12 cellular contexts compared by ENCODE assay signal in the genomic region with DNA sequence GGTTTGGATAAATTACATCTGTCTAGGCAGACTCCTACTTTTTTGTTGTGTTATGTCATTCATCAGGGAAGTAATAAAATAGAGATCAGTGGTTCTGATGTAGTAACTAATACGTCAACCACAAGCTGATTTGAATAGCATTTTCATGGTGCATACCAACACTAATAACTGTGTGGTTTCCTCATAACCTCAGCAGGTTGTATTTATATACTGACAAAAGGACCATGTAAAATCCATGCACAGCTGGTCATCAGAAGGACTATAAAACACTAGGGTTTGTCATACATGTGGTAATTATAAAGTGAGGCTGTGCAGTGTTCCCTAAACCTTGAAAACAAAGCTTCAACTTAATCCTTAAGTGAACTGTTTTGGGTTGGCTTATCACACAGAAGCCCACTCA.
DNase-seq lines count a peak whose midpoint lies in the region; ATAC-seq and TF ChIP-seq lines count a peak whose summit lies in the region.
"Had no signal": no experiment of that assay in that cellular context is flagged by ENCODE, and none has a peak within 500 bp of the region (broad histone marks: within the 10 kb centered on the region; RNA-seq: fewer than 3 reads in every experiment).

No MANE protein-coding gene starts in this region.

- no peak for TF ChIP-seq RAD21 in IMR-90 (IDR thresholded peaks at IDR 0.05; ENCODE audit: low read length)

- no peak overlapping the region for H2BK12ac ChIP-seq in neuronal stem cell (ENCODE audit: low read length)

- TF ChIP-seq POLR2A in IMR-90 (IDR thresholded peaks at IDR 0.05; ENCODE audit: low read depth, low read length) (no peak), vagina (IDR thresholded peaks at IDR 0.05) (no peak), sigmoid colon (IDR thresholded peaks at IDR 0.05) (no peak)

- in situ Hi-C loops in IMR-90 (cut with MboI; ENCODE audit: low sequenced_read_pairs): no loop called here

- no TSS peak for BruUV-seq in IMR-90 (replicated peaks; lab: Mats Ljungman, UMichigan)

- H2AK5ac ChIP-seq in IMR-90 (ENCODE audit: low read depth, low read length) (no peak overlapping the region), neuronal stem cell (ENCODE audit: low read depth, low read length) (no peak overlapping the region)

- POLR2A ChIA-PET in IMR-90 (lab: Charles Lee; ENCODE audit: unreplicated experiment): no interaction called here

- H2BK20ac ChIP-seq in IMR-90 (ENCODE audit: low read depth, low read length): 0 out of 2 replicates have a peak overlapping the region, but pooled peaks have one; percentile 9

- dilution Hi-C loops in IMR-90 (cut with HindIII; ENCODE audit: low sequenced_read_pairs, unreplicated experiment): no loop called here

- no peak overlapping the region; the same call in 1 of the 2 replicates for H3K18ac ChIP-seq in IMR-90 (ENCODE audit: low read depth, low read length)
- H3K18ac ChIP-seq in neuronal stem cell (ENCODE audit: low read length): no peak overlapping the region

- H3K9me3 ChIP-seq in IMR-90 (ENCODE audit: control insufficient read depth, insufficient read depth, low read length) (no peaks in the 10 kb centered on the region), neuronal stem cell (replicated peaks in 1 of 2; ENCODE audit: control insufficient read depth in 2 of 2, insufficient read depth in 1 of 2, low read depth in 1 of 2, low read length in 2 of 2) (no peaks in the 10 kb centered on the region), vagina (no peaks in the 10 kb centered on the region), sigmoid colon (no peaks in the 10 kb centered on the region)
- H3K9me3 ChIP-seq: right lobe of liver had no signal

- no peaks in the 10 kb centered on the region for H3K27me3 Mint-ChIP-seq in activated naive CD8-positive, alpha-beta T cell treated with anti-CD3 and anti-CD28 coated beads for 36 hours

- H2BK5ac ChIP-seq in IMR-90 (ENCODE audit: low read depth, low read length, poor library complexity, severe bottlenecking): no peak overlapping the region
- H2BK5ac ChIP-seq in neuronal stem cell (ENCODE audit: low read length): no peak overlapping the region

- TF ChIP-seq EP300 in sigmoid colon (IDR thresholded peaks at IDR 0.05): no peak

- H3K9me1 ChIP-seq in IMR-90 (ENCODE audit: insufficient read depth, low read length): no peaks in the 10 kb centered on the region

- H3K9ac ChIP-seq in IMR-90 (ENCODE audit: low read depth, low read length) (no peak overlapping the region), neuronal stem cell (ENCODE audit: low read depth, low read length, poor library complexity) (no peak overlapping the region)

- H4K91ac ChIP-seq in IMR-90 (ENCODE audit: insufficient read depth, low read depth, low read length): no peak overlapping the region
- no peak overlapping the region for H4K91ac ChIP-seq in neuronal stem cell (ENCODE audit: low read depth, low read length, poor library complexity)

- H3K14ac ChIP-seq in IMR-90 (replicated peaks; ENCODE audit: low read depth, low read length) (no peak overlapping the region), neuronal stem cell (ENCODE audit: low read length) (no peak overlapping the region)

- no peaks in the 10 kb centered on the region for H3K36me3 Mint-ChIP-seq in activated naive CD8-positive, alpha-beta T cell treated with anti-CD3 and anti-CD28 coated beads for 36 hours

- H3K4me3 ChIP-seq in IMR-90 (ENCODE audit: insufficient read depth, low read depth, low read length): no peak overlapping the region
- H3K4me3 ChIP-seq in choroid plexus epithelial cell (ENCODE audit: low read depth, low read length): no peak overlapping the region
- H3K4me3 ChIP-seq in neuronal stem cell (ENCODE audit: low read length in 2 of 2): no peak overlapping the region
- H3K4me3 ChIP-seq in vagina: no peak overlapping the region
- H3K4me3 ChIP-seq in sigmoid colon: no peak overlapping the region
- H3K4me3 ChIP-seq: right lobe of liver had no signal

- peaks cover 2% of the 10 kb centered on the region for H3K9me3 Mint-ChIP-seq in activated naive CD8-positive, alpha-beta T cell treated with anti-CD3 and anti-CD28 coated beads for 36 hours

- H3K23ac ChIP-seq in IMR-90 (ENCODE audit: low read depth, low read length): no peak overlapping the region; the same call in 1 of the 2 replicates
- H3K23ac ChIP-seq in neuronal stem cell (ENCODE audit: low read depth, low read length, poor library complexity): no peak overlapping the region

- H3K4me1 ChIP-seq in IMR-90 (ENCODE audit: control insufficient read depth, insufficient read depth, low read length): 0 out of 2 replicates have a peak, but pooled peaks cover 4% of the 10 kb centered on the region
- H3K4me1 ChIP-seq in neuronal stem cell (ENCODE audit: control insufficient read depth in 2 of 2, insufficient read depth in 1 of 2, low read depth in 1 of 2, low read length in 2 of 2): peaks cover 5 to 20% of the 10 kb centered on the region in 2 donors
- H3K4me1 ChIP-seq in vagina: no peaks in the 10 kb centered on the region
- peaks cover 0 to 30% (median 13%) of the 10 kb centered on the region in 4 donors for H3K4me1 ChIP-seq in sigmoid colon
- H3K4me1 ChIP-seq: right lobe of liver had no signal

- ATAC-seq in IMR-90 (ENCODE audit: low read depth) (no peak), HG03139 (IDR thresholded peaks at IDR 0.05; ENCODE audit: unreplicated experiment) (no peak)
- ATAC-seq: right lobe of liver had no signal

- H3K27ac Mint-ChIP-seq in activated naive CD8-positive, alpha-beta T cell treated with anti-CD3 and anti-CD28 coated beads for 36 hours: no peak overlapping the region

- H3K36me3 ChIP-seq in IMR-90 (ENCODE audit: control insufficient read depth, insufficient read depth, low read length) (no peaks in the 10 kb centered on the region), neuronal stem cell (replicated peaks in 1 of 2; ENCODE audit: control insufficient read depth in 2 of 2, insufficient read depth in 2 of 2, low read length in 2 of 2) (no peaks in the 10 kb centered on the region), vagina (no peaks in the 10 kb centered on the region), sigmoid colon (no peaks in the 10 kb centered on the region)
- H3K36me3 ChIP-seq: right lobe of liver had no signal

- H3K4me2 ChIP-seq in IMR-90 (ENCODE audit: low read depth, low read length) (no peak overlapping the region), neuronal stem cell (ENCODE audit: insufficient read depth, low read length, poor library complexity, severe bottlenecking) (no peak overlapping the region)

- no peak overlapping the region for H3K27ac ChIP-seq in IMR-90 (ENCODE audit: insufficient read depth, low read length)
- H3K27ac ChIP-seq in neuronal stem cell (replicated peaks; ENCODE audit: low read length): no peak overlapping the region
- H3K27ac ChIP-seq in vagina: no peak overlapping the region
- H3K27ac ChIP-seq in sigmoid colon: peak overlapping the region in 2 of 4 donors; percentile 54 to 61
- H3K27ac ChIP-seq: right lobe of liver had no signal

- H3K79me1 ChIP-seq in IMR-90 (ENCODE audit: low read depth in 1 of 2, low read length in 2 of 2): no peaks in the 10 kb centered on the region
- H3K79me1 ChIP-seq in neuronal stem cell (ENCODE audit: low read depth, low read length): no peaks in the 10 kb centered on the region

- H4K5ac ChIP-seq in IMR-90 (ENCODE audit: low read depth, low read length): no peak overlapping the region

- H3K4me1 Mint-ChIP-seq in activated naive CD8-positive, alpha-beta T cell treated with anti-CD3 and anti-CD28 coated beads for 36 hours: no peaks in the 10 kb centered on the region

- DNase-seq in EL (peak; percentile 66), IMR-90 (peak; percentile 80), choroid plexus epithelial cell (ENCODE audit: low read depth) (peak; percentile 55), neuronal stem cell (ENCODE audit: low spot score) (no peak), vagina (ENCODE audit: extremely low spot score in 2 of 2) (no peak), sigmoid colon (no peak)
- DNase-seq in activated naive CD8-positive, alpha-beta T cell treated with anti-CD3 and anti-CD28 coated beads for 36 hours: no peak
- DNase-seq: activated CD4-positive, alpha-beta T cell treated with anti-CD3 and anti-CD28 coated beads, Interleukin-2, amount 50 U/mL, for 4 hours; Calu3; NCI-H1694 treated with DMSO at 0.1 percent for 48 hours; right lobe of liver had no signal

- H3K4ac ChIP-seq in IMR-90 (ENCODE audit: low read depth, low read length) (no peak overlapping the region; the same call in 1 of the 2 replicates), neuronal stem cell (ENCODE audit: low read length) (no peak overlapping the region)

- CTCF ChIA-PET in IMR-90 (lab: Yijun Ruan, JAX): interaction anchor here (0.7 kb wide), 1 partner anchor 26 kb away, joined by 3 read pairs; no protein-coding TSS in a partner anchor

- no peak overlapping the region for H4K8ac ChIP-seq in IMR-90 (ENCODE audit: low read depth in 2 of 2, low read length in 2 of 2)
- H4K8ac ChIP-seq in neuronal stem cell (ENCODE audit: low read depth, low read length): no peak overlapping the region

- TF ChIP-seq CTCF in IMR-90 (conservative IDR thresholded peaks at IDR 0.05; ENCODE audit: low read depth, low read length): no peak
- TF ChIP-seq CTCF in choroid plexus epithelial cell (conservative IDR thresholded peaks at IDR 0.05; ENCODE audit: low read depth, low read length): no peak
- no peak for TF ChIP-seq CTCF in vagina (IDR thresholded peaks at IDR 0.05)
- TF ChIP-seq CTCF in sigmoid colon (IDR thresholded peaks at IDR 0.05): no peak

- no peak overlapping the region for H2AK9ac ChIP-seq in IMR-90 (replicated peaks; ENCODE audit: low read depth, low read length, poor library complexity)

- H2BK15ac ChIP-seq in IMR-90 (ENCODE audit: low read depth, low read length) (no peak overlapping the region), neuronal stem cell (ENCODE audit: low read length) (no peak overlapping the region)

- H3K56ac ChIP-seq in IMR-90 (ENCODE audit: extremely low read depth, insufficient read depth, low read length): no peak overlapping the region

- H2BK120ac ChIP-seq in IMR-90 (ENCODE audit: low read depth, low read length) (peak overlapping the region; percentile 1; the same call in 1 of the 2 replicates), neuronal stem cell (ENCODE audit: low read depth, low read length) (no peak overlapping the region)

- intact Hi-C loops in IMR-90 (cut with micrococcal nuclease) (loop anchor here (10.0 kb wide), 1 partner anchor 171 kb away; no protein-coding TSS in a partner anchor), vagina (cut with DNase I) (no loop called here), sigmoid colon (cut with DNase I) (no loop called here)

- H4K20me1 ChIP-seq in IMR-90 (ENCODE audit: insufficient read depth, low read length): no peaks in the 10 kb centered on the region

- no peak overlapping the region for H3K4me3 Mint-ChIP-seq in activated naive CD8-positive, alpha-beta T cell treated with anti-CD3 and anti-CD28 coated beads for 36 hours

- H2AFZ ChIP-seq in IMR-90 (replicated peaks; ENCODE audit: low read length, poor library complexity) (no peak overlapping the region), neuronal stem cell (ENCODE audit: low read length) (peak overlapping the region; percentile 47)

- no CpG with 5 or more reads among the region's 1 CpG for WGBS in IMR-90 (ENCODE audit: extremely low coverage in 2 of 2, insufficient read length in 1 of 2), 2 experiments
- no CpG with 5 or more reads among the region's 1 CpG for WGBS in neuronal stem cell (ENCODE audit: extremely low coverage in 2 of 2, insufficient read length in 2 of 2, insufficient replicate concordance in 1 of 2), 2 donors
- 44 to 52% methylated on average over 1 of the region's 1 CpG for WGBS in sigmoid colon, 2 donors

- H3K27me3 ChIP-seq in IMR-90 (ENCODE audit: control insufficient read depth, insufficient read depth, low read length): no peaks in the 10 kb centered on the region
- no peaks in the 10 kb centered on the region for H3K27me3 ChIP-seq in neuronal stem cell (ENCODE audit: control insufficient read depth in 3 of 3, insufficient read depth in 3 of 3, low read depth in 1 of 3, low read length in 3 of 3)
- H3K27me3 ChIP-seq in vagina: no peaks in the 10 kb centered on the region
- no peaks in the 10 kb centered on the region for H3K27me3 ChIP-seq in sigmoid colon
- H3K27me3 ChIP-seq: right lobe of liver had no signal

Comparison
In these comparisons a context has a peak if more than half of its experiments do, and no peak if none do; other contexts are left out.
1. DNase-seq: peak in EL (single experiment), IMR-90 (single experiment) and choroid plexus epithelial cell (single experiment); none in neuronal stem cell (single experiment), vagina (0 of 2), activated naive CD8-positive, alpha-beta T cell treated with anti-CD3 and anti-CD28 coated beads for 36 hours (single experiment) and sigmoid colon (single experiment).